ENCODE assay signal across 8 cellular contexts in the genomic region with DNA sequence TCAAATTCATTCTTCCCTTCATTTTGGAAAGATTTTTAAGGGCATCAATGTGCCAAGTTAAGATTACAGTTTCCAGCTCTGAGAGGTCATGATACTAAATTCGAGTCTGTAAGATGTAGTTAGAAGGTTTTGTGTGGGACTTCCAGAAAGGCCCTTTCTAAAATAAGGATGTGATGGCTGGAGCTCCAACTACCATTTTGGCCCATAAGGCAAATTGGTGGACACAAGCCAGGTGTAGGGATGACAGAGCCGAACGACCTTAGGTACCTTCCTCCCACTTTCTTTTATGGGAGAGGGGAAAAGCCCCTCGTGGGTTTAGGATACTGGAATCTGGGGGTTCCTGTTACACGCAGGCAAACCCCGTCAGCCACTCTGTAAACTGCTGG. TPM values are rescaled to one million over a fixed set of nuclear protein-coding genes. Genes with fewer than 3 reads are reported as not detected.
DNase-seq lines count a peak whose midpoint lies in the region; ATAC-seq and TF ChIP-seq lines count a peak whose summit lies in the region.

No MANE protein-coding gene starts in this region.

- WGBS in body of pancreas, 2 donors = 28 to 38% methylated on average over 6 of the region's 6 CpGs

- no peaks in the 10 kb centered on the region for H3K36me3 ChIP-seq in body of pancreas (replicated peaks in 1 of 2; ENCODE audit: insufficient read depth in 1 of 2, low read depth in 2 of 2)

- peaks cover 20% of the 10 kb centered on the region for H3K4me1 ChIP-seq in body of pancreas

- H3K27ac Mint-ChIP-seq in mesothelial cell of epicardium = peak overlapping the region; percentile 95

- TF ChIP-seq CTCF in 22Rv1 (IDR thresholded peaks at IDR 0.05) (no peak), HFF-Myc (IDR thresholded peaks at IDR 0.05; ENCODE audit: low read depth, low read length, missing control alignments) (no peak), body of pancreas (IDR thresholded peaks at IDR 0.05) (no peak), mesothelial cell of epicardium (IDR thresholded peaks at IDR 0.05; ENCODE audit: unreplicated experiment) (no peak)

- no peaks in the 10 kb centered on the region for H3K27me3 ChIP-seq in body of pancreas

- ATAC-seq in body of pancreas = no peak
- ATAC-seq in GM18868 (IDR thresholded peaks at IDR 0.05; ENCODE audit: unreplicated experiment) = no peak

- H3K4me3 ChIP-seq in HFF-Myc (replicated peaks; ENCODE audit: low read depth, low read length) (peak overlapping the region; percentile 67), body of pancreas (peak overlapping the region; percentile 68 to 93)

- no peak for TF ChIP-seq POLR2A in body of pancreas (IDR thresholded peaks at IDR 0.05)

- peak overlapping the region; percentile 55 for H3K27ac ChIP-seq in 22Rv1
- H3K27ac ChIP-seq in body of pancreas = peak overlapping the region; percentile 37 to 82 (median 74)

- intact Hi-C loops in body of pancreas (cut with DNase I) = no loop called here

- H3K4me3 Mint-ChIP-seq in mesothelial cell of epicardium = peak overlapping the region; percentile 95

- no peaks in the 10 kb centered on the region for H3K27me3 Mint-ChIP-seq in mesothelial cell of epicardium (ENCODE audit: low read depth)

- peaks cover 1% of the 10 kb centered on the region for H3K36me3 Mint-ChIP-seq in mesothelial cell of epicardium

- H3K9me3 Mint-ChIP-seq in mesothelial cell of epicardium = peaks cover 11% of the 10 kb centered on the region

- peaks cover 9% of the 10 kb centered on the region for H3K4me1 Mint-ChIP-seq in mesothelial cell of epicardium

- DNase-seq in HFF-Myc (ENCODE audit: extremely low read depth, low read depth) (no peak), body of pancreas (no peak), mesothelial cell of epicardium (ENCODE audit: low spot score in 2 of 2, unreplicated experiment in 2 of 2) (no peak), cerebellum (ENCODE audit: low spot score) (no peak), CD1c-positive myeloid dendritic cell (ENCODE audit: extremely low spot score) (no peak), ureter (ENCODE audit: low spot score) (no peak)

- no peaks in the 10 kb centered on the region for H3K9me3 ChIP-seq in body of pancreas

RNA-seq across cellular contexts. Expression of gene PTPDC1, which starts 54.3 kb away (rescaled TPM):
- total RNA-seq in body of pancreas (10 to 100 TPM; 11.7 to 12.2 TPM), mesothelial cell of epicardium (12.0 to 13.7 TPM (median 12.7 TPM) in 3 replicates), cerebellum (22.9 TPM), ureter (11.5 TPM)
